35 cellular contexts compared by ENCODE assay signal in the genomic region with DNA sequence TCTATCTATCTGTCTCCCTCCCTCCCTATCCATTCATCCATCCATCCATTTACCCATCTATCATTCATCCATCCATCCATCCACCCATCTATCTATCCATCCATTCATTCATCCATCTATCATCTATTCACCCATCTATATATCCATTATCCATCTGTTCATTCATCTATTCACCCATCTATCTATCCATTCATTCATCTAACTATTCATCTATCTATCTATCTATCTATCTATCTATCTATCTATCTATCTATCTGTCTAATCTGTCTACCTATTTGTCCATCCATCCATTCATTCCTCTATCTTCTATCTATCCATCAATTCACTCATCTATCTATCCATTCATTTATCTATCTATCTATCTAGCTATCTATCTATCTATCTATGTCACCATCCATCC.
"Had no signal": no experiment of that assay in that cellular context is flagged by ENCODE, and none has a peak within 500 bp of the region (broad histone marks: within the 10 kb centered on the region; RNA-seq: fewer than 3 reads in every experiment).

No MANE protein-coding gene starts in this region.

- DNase-seq: Karpas-422, Kasumi-1, MG63, MV-4-11, NCI-H1048, NCI-H1092, NCI-H1092 treated with DMSO at 0.1 percent for 48 hours, NCI-H1105, NCI-H1105 treated with DMSO at 0.1 percent for 48 hours, NCI-H1417, NCI-H1417 treated with DMSO at 0.1 percent for 48 hours, NCI-H1436, NCI-H1436 treated with DMSO at 0.1 percent for 48 hours, NCI-H146, NCI-H1694, NCI-H1694 treated with DMSO at 0.1 percent for 48 hours, NCI-H187, NCI-H187 treated with DMSO at 0.1 percent for 48 hours, NCI-H1930, NCI-H2029, NCI-H2029 treated with DMSO at 0.1 percent for 48 hours, NCI-H2081, NCI-H2081 treated with DMSO at 0.1 percent for 48 hours, NCI-H2107, NCI-H2171, NCI-H2171 treated with DMSO at 0.1 percent for 48 hours, NCI-H2227 treated with DMSO at 0.1 percent for 48 hours, NCI-H226, NCI-H345, NCI-H446, NCI-H446 treated with DMSO at 0.1 percent for 48 hours, NCI-H510A, NCI-H510A treated with DMSO at 0.1 percent for 48 hours, NCI-H524, NCI-H524 treated with DMSO at 0.1 percent for 48 hours had no signal

- H3K36me3 ChIP-seq: MG63 had no signal

- H3K9me3 ChIP-seq: MG63 had no signal

- H3K27me3 ChIP-seq: MG63 had no signal

- H3K4me3 ChIP-seq: MG63 had no signal
